8 cellular contexts compared by ENCODE assay signal in the genomic region with DNA sequence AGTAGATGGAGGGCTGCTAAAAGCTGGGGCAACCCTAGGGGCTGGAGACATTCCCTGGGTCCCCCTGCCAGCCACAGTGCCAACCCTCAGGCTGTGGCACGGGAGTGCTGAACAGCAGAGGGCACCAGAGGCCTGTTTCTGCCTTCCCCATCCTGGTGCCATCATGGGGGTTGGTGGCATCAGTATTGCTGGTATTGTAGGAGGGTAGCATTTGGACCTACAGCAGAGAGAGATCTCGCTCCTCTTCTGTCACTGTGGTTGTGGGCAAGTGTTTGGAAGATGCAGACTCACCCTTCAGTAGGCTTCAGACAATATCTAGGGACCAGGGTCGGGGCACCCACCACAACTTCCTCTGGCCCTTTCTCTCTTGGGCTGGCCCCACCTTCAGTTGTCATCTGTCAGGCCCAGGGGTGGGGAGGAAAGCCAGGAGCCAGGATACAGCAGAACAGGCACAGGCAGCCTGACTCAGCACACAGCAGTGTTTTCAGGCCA.
DNase-seq lines count a peak whose midpoint lies in the region; TF ChIP-seq lines count a peak whose summit lies in the region.

No MANE protein-coding gene starts in this region.

- DNase-seq in NCI-H146 (lab: John Stamatoyannopoulos, UW) (peak; percentile 41), NCI-H146 treated with DMSO at 0.1 percent for 48 hours (lab: John Stamatoyannopoulos, UW; ENCODE audit: unreplicated experiment) (no peak), NCI-H2196 (lab: John Stamatoyannopoulos, UW; ENCODE audit: unreplicated experiment) (peak; percentile 64), coronary artery (ENCODE audit: low spot score) (no peak), medulla oblongata (ENCODE audit: extremely low spot score) (peak; percentile 76), GM19240 (ENCODE audit: insufficient read length, low spot score) (no peak)
- peak; percentile 87 for DNase-seq in activated CD4-positive, alpha-beta T cell treated with anti-CD3 and anti-CD28 coated beads, Interleukin-2, amount 10 ng/mL, durations not matched to agents 24 days and 14 days
- peak; percentile 32 to 52 for DNase-seq in stimulated activated CD8-positive, alpha-beta memory T cell treated with anti-CD3 and anti-CD28 coated beads, Interleukin-4, amount 100 ng/mL, for 1 hour (ENCODE audit: low read depth in 2 of 2, low spot score in 1 of 2)

- H3K4me3 Mint-ChIP-seq in activated CD4-positive, alpha-beta T cell treated with anti-CD3 and anti-CD28 coated beads, Interleukin-2, amount 10 ng/mL, durations not matched to agents 24 days and 14 days: no peak overlapping the region

- no peaks in the 10 kb centered on the region for H3K9me3 Mint-ChIP-seq in activated CD4-positive, alpha-beta T cell treated with anti-CD3 and anti-CD28 coated beads, Interleukin-2, amount 10 ng/mL, durations not matched to agents 24 days and 14 days

- peak overlapping the region; percentile 30 for H3K27ac Mint-ChIP-seq in activated CD4-positive, alpha-beta T cell treated with anti-CD3 and anti-CD28 coated beads, Interleukin-2, amount 10 ng/mL, durations not matched to agents 24 days and 14 days

- peaks cover 39% of the 10 kb centered on the region for H3K4me1 Mint-ChIP-seq in activated CD4-positive, alpha-beta T cell treated with anti-CD3 and anti-CD28 coated beads, Interleukin-2, amount 10 ng/mL, durations not matched to agents 24 days and 14 days

- H3K36me3 Mint-ChIP-seq in activated CD4-positive, alpha-beta T cell treated with anti-CD3 and anti-CD28 coated beads, Interleukin-2, amount 10 ng/mL, durations not matched to agents 24 days and 14 days (ENCODE audit: low read depth): no peaks in the 10 kb centered on the region

- peaks cover 9% of the 10 kb centered on the region for H3K27me3 Mint-ChIP-seq in activated CD4-positive, alpha-beta T cell treated with anti-CD3 and anti-CD28 coated beads, Interleukin-2, amount 10 ng/mL, durations not matched to agents 24 days and 14 days

- intact Hi-C loops in activated CD4-positive, alpha-beta T cell treated with anti-CD3 and anti-CD28 coated beads, Interleukin-2, amount 10 ng/mL, durations not matched to agents 24 days and 14 days (cut with micrococcal nuclease): loop anchor here (5.0 to 10.0 kb wide), 2 partner anchors 99 to 151 kb away; no protein-coding TSS in a partner anchor

- no peak overlapping the region for H3K4me3 ChIP-seq in coronary artery

- TF ChIP-seq CTCF in coronary artery (IDR thresholded peaks at IDR 0.05): peak; percentile 64

- H3K27ac ChIP-seq in coronary artery: no peak overlapping the region

Comparison
In these comparisons a context has a peak if more than half of its experiments do, and no peak if none do; other contexts are left out.
1. DNase-seq: peak in NCI-H146 (single experiment), NCI-H2196 (single experiment), activated CD4-positive, alpha-beta T cell treated with anti-CD3 and anti-CD28 coated beads, Interleukin-2, amount 10 ng/mL, durations not matched to agents 24 days and 14 days (single experiment), medulla oblongata (single experiment) and stimulated activated CD8-positive, alpha-beta memory T cell treated with anti-CD3 and anti-CD28 coated beads, Interleukin-4, amount 100 ng/mL, for 1 hour (2 of 2); none in NCI-H146 treated with DMSO at 0.1 percent for 48 hours (single experiment), coronary artery (single experiment) and GM19240 (single experiment).